Comparison of ENCODE assay signal across 23 cellular contexts in the genomic region with DNA sequence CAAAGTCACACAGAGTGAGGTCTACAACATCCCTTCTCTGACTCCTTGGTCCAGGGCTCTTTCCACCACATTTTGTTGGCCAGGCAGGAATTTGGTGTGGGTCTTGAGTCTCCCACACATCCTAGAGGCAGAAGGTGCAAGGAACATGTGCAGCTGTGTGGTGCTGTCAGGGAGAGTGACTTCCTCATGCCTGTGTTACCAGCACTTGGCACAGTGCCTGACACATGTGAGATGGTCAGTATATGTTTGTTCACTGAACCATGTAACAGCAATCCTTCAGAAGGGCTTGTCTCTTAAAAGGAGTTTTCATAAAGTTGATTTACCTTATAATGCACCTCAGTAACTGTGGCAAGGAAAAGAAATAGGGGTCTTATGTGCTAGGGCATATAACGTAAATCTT.
DNase-seq lines count a peak whose midpoint lies in the region; ATAC-seq, FAIRE-seq and TF ChIP-seq lines count a peak whose summit lies in the region.
"Had no signal": no experiment of that assay in that cellular context is flagged by ENCODE, and none has a peak within 500 bp of the region (broad histone marks: within the 10 kb centered on the region; RNA-seq: fewer than 3 reads in every experiment).

No MANE protein-coding gene starts in this region.

- WGBS in K562 (ENCODE audit: insufficient coverage, low coverage, missing lambda C conversion rate), result 0% methylated on average over 1 of the region's 1 CpG
- 0 to 35% (median 2%) methylated on average over 1 of the region's 1 CpG for WGBS in stomach, 5 donors

- H3K27ac ChIP-seq in K562 (ENCODE audit: extremely low read depth, low read depth, low read length), result no peak overlapping the region
- H3K27ac ChIP-seq in stomach, result no peak overlapping the region
- H3K27ac ChIP-seq: coronary artery, sigmoid colon, testis had no signal

- no peaks in the 10 kb centered on the region for H3K79me2 ChIP-seq in K562 (ENCODE audit: control insufficient read depth, insufficient read depth, low read length)

- H3K9me3 ChIP-seq in K562 (replicated peaks; ENCODE audit: control insufficient read depth, insufficient read depth, low read depth, low read length) (no peaks in the 10 kb centered on the region), stomach (no peaks in the 10 kb centered on the region)
- H3K9me3 ChIP-seq: sigmoid colon, testis had no signal

- no peaks in the 10 kb centered on the region for H3K9me1 ChIP-seq in K562 (ENCODE audit: control insufficient read depth, insufficient read depth, low read length)

- no TSS peak for BruUV-seq in K562 (replicated peaks; lab: Mats Ljungman, UMichigan)

- no peak overlapping the region for H3K4me3 ChIP-seq in LNCaP clone FGC (ENCODE audit: low read depth, low read length)
- H3K4me3 ChIP-seq in K562, result no peak overlapping the region
- H3K4me3 ChIP-seq in stomach, result no peak overlapping the region
- H3K4me3 ChIP-seq: coronary artery, sigmoid colon, testis had no signal

- H3K4me2 ChIP-seq in K562 (ENCODE audit: insufficient read depth, low read length), result no peak overlapping the region

- H3K27me3 ChIP-seq in K562 (ENCODE audit: control insufficient read depth in 2 of 2, insufficient read depth in 2 of 2, low read length in 2 of 2) (peaks cover 17 to 54% of the 10 kb centered on the region in 2 experiments), stomach (peaks cover 0 to 4% (median 4%) of the 10 kb centered on the region in 3 donors)
- H3K27me3 ChIP-seq: testis had no signal

- intact Hi-C loops in K562 (cut with micrococcal nuclease), result no loop called here
- intact Hi-C loops in stomach (cut with DNase I; ENCODE audit: low total_unique reads), result no loop called here

- peak; percentile 31 for DNase-seq in NCI-H748 (lab: John Stamatoyannopoulos, UW; ENCODE audit: unreplicated experiment)
- no peak for DNase-seq in NCI-H748 treated with DMSO at 0.1 percent for 48 hours (lab: John Stamatoyannopoulos, UW)
- DNase-seq in LNCaP clone FGC (ENCODE audit: low read depth), result peak; percentile 62
- no peak for DNase-seq in K562 (ENCODE audit: extremely low read depth in 1 of 4, low spot score in 3 of 4)
- DNase-seq in stomach, result peak; percentile 30
- no peak for DNase-seq in amygdala (lab: John Stamatoyannopoulos, UW)
- DNase-seq: ACHN; activated CD4-positive, alpha-beta T cell treated with anti-CD3 and anti-CD28 coated beads, Interleukin-2, amount 50 U/mL, for 1 hour; activated CD8-positive, alpha-beta memory T cell treated with anti-CD3 and anti-CD28 coated beads, Interleukin-2, amount 50 U/mL, for 4 hours; glutamatergic neuron; IMR-90; NCI-H1048; NCI-H2081; nephron progenitor cell; SHP77; sigmoid colon; T-cell; testis had no signal

- in situ Hi-C loops in K562 (cut with MboI), result no loop called here

- TF ChIP-seq RAD21 in K562 (CRISPR knock-in tag; conservative IDR thresholded peaks at IDR 0.05 in 1 of 2, IDR thresholded peaks at IDR 0.05 in 1 of 2), result no peak

- TF ChIP-seq EP300 in K562 (IDR thresholded peaks at IDR 0.05; ENCODE audit: low read length), result no peak
- no peak for TF ChIP-seq EP300 in stomach (IDR thresholded peaks at IDR 0.05)

- TF ChIP-seq CTCF in LNCaP clone FGC (IDR thresholded peaks at IDR 0.05; ENCODE audit: control insufficient read depth, extremely low read depth, insufficient read depth) (no peak), K562 (IDR thresholded peaks at IDR 0.05 in 2 of 3, conservative IDR thresholded peaks at IDR 0.05 in 1 of 3; ENCODE audit: insufficient read depth in 2 of 3, low read depth in 1 of 3, low read length in 3 of 3) (no peak), stomach (IDR thresholded peaks at IDR 0.05) (no peak)

- CTCF ChIA-PET in K562 (lab: Yijun Ruan, JAX; ENCODE audit: low intra/inter-chr PET ratio), result no interaction called here

- H3K4me1 ChIP-seq in K562 (replicated peaks in 1 of 2; ENCODE audit: control insufficient read depth in 2 of 2, insufficient read depth in 2 of 2, low read length in 2 of 2) (no peaks in the 10 kb centered on the region), stomach (peaks cover 0 to 21% (median 6%) of the 10 kb centered on the region in 4 donors)

- 0 out of 2 replicates have a peak, but pooled peaks cover 7% of the 10 kb centered on the region for H4K20me1 ChIP-seq in K562 (replicated peaks; ENCODE audit: control insufficient read depth, insufficient read depth, low read length)

- H2AFZ ChIP-seq in K562 (ENCODE audit: low read depth, low read length), result no peak overlapping the region

- POLR2A ChIA-PET in K562 (lab: Yijun Ruan, JAX), result no interaction called here

- FAIRE-seq in K562 (lab: Jason Lieb, UNC), result no peak

- no peak for ATAC-seq in K562
- no peak for ATAC-seq in SK-N-SH treated with all-trans-retinoic acid at 6 μM for 48 hours
- ATAC-seq in GM18502 (IDR thresholded peaks at IDR 0.05; ENCODE audit: poor library complexity, unreplicated experiment), result no peak
- ATAC-seq: left lobe of liver; stimulated activated memory B cell treated with anti-CD40 and anti-IgM and Interleukin-4, amounts not matched to agents 10 μg/mL and 1 μg/mL and 100 μg/mL, for 72 hours; T-cell had no signal

- H3K9ac ChIP-seq in K562 (ENCODE audit: insufficient read depth in 1 of 2, low read depth in 2 of 2, low read length in 2 of 2), result no peak overlapping the region

- no peaks in the 10 kb centered on the region for H3K36me3 ChIP-seq in K562 (ENCODE audit: control insufficient read depth, insufficient read depth, low read length)
- H3K36me3 ChIP-seq in stomach, result no peaks in the 10 kb centered on the region
- H3K36me3 ChIP-seq: sigmoid colon had no signal

- TF ChIP-seq POLR2A in K562 (conservative IDR thresholded peaks at IDR 0.05), result no peak
- no peak for TF ChIP-seq POLR2A in stomach (IDR thresholded peaks at IDR 0.05)

TF ChIP-seq in K562, 482 proteins besides CTCF, POLR2A, EP300 and RAD21:
- TF ChIP-seq, protein P1, sequence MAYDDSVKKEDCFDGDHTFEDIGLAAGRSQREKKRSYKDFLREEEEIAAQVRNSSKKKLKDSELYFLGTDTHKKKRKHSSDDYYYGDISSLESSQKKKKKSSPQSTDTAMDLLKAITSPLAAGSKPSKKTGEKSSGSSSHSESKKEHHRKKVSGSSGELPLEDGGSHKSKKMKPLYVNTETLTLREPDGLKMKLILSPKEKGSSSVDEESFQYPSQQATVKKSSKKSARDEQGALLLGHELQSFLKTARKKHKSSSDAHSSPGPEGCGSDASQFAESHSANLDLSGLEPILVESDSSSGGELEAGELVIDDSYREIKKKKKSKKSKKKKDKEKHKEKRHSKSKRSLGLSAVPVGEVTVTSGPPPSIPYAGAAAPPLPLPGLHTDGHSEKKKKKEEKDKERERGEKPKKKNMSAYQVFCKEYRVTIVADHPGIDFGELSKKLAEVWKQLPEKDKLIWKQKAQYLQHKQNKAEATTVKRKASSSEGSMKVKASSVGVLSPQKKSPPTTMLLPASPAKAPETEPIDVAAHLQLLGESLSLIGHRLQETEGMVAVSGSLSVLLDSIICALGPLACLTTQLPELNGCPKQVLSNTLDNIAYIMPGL (CRISPR knock-in tag; IDR thresholded peaks at IDR 0.05), result no peak
- TF ChIP-seq NFIC (IDR thresholded peaks at IDR 0.05) (0 out of 2 replicates have a peak, but pooled peaks have one; percentile 53), TFAM (CRISPR knock-in tag; conservative IDR thresholded peaks at IDR 0.05) (no peak)

TF ChIP-seq in SK-N-SH treated with all-trans-retinoic acid at 6 μM for 48 hours, 23 proteins besides CTCF, POLR2A, EP300 and RAD21:
- no peak for TF ChIP-seq OSR1 (CRISPR knock-in tag; IDR thresholded peaks at IDR 0.05)
- TF ChIP-seq, protein P2, sequence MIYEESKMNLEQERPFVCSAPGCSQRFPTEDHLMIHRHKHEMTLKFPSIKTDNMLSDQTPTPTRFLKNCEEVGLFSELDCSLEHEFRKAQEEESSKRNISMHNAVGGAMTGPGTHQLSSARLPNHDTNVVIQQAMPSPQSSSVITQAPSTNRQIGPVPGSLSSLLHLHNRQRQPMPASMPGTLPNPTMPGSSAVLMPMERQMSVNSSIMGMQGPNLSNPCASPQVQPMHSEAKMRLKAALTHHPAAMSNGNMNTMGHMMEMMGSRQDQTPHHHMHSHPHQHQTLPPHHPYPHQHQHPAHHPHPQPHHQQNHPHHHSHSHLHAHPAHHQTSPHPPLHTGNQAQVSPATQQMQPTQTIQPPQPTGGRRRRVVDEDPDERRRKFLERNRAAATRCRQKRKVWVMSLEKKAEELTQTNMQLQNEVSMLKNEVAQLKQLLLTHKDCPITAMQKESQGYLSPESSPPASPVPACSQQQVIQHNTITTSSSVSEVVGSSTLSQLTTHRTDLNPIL (CRISPR knock-in tag; IDR thresholded peaks at IDR 0.05; ENCODE audit: low read depth), result no peak
- no peak for TF ChIP-seq GLIS3 (CRISPR knock-in tag; IDR thresholded peaks at IDR 0.05)
- TF ChIP-seq SNAI2 (CRISPR knock-in tag; IDR thresholded peaks at IDR 0.05), result no peak
- no peak for TF ChIP-seq ZNF565 (CRISPR knock-in tag; conservative IDR thresholded peaks at IDR 0.05; ENCODE audit: low read depth)
- TF ChIP-seq ZFP30 (CRISPR knock-in tag; IDR thresholded peaks at IDR 0.05), result no peak
- no peak for TF ChIP-seq TOX (CRISPR knock-in tag; IDR thresholded peaks at IDR 0.05; ENCODE audit: borderline replicate concordance)
- no peak for TF ChIP-seq RARB (CRISPR knock-in tag; IDR thresholded peaks at IDR 0.05)

Comparison
In these comparisons a context has a peak if more than half of its experiments do, and no peak if none do; other contexts are left out.
1. DNase-seq: peak in NCI-H748 (single experiment), LNCaP clone FGC (single experiment) and stomach (single experiment); none in NCI-H748 treated with DMSO at 0.1 percent for 48 hours (single experiment), K562 (0 of 4) and amygdala (0 of 56).